ENCODE assay signal across 12 cellular contexts in the genomic region with DNA sequence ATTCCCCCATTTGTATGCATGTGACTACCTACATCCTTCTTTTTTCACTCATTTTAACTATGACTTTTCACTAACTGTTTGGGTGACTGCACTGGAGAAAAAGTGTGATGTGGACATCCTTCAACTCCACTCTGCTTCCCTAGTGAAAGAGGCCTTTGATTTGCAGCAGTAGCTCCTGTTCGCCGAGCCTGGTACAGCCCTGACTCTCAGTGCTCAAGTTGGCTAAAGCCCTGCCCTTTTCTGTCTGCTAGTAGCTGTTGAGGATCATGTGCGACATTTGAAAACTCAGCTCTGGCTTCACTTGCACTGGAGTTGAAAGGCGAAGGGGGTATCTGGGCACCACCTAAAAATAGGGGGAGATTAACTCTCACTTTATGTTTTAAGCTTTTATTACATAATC.
"Had no signal": no experiment of that assay in that cellular context is flagged by ENCODE, and none has a peak within 500 bp of the region (broad histone marks: within the 10 kb centered on the region; RNA-seq: fewer than 3 reads in every experiment).

No MANE protein-coding gene starts in this region.

- DNase-seq: activated CD4-positive, alpha-beta T cell treated with anti-CD3 and anti-CD28 coated beads, Interleukin-2, amount 50 U/mL, for 4 hours; activated effector memory CD4-positive, alpha-beta T cell treated with anti-CD3 and anti-CD28 coated beads, Interleukin-2, amount 50 U/mL, for 16 hours; activated T-cell treated with anti-CD3 and anti-CD28 coated beads, Interleukin-2, amount 50 U/mL, for 1 hour; cortex of kidney; effector memory CD8-positive, alpha-beta T cell; stimulated activated CD4-positive, alpha-beta T cell treated with anti-CD3 and anti-CD28 coated beads, Interleukin-4, amount 100 ng/mL, for 1 hour; stimulated activated CD8-positive, alpha-beta memory T cell treated with anti-CD3 and anti-CD28 coated beads, Interleukin-4, amount 100 ng/mL, for 48 hours had no signal

- H3K9me3 ChIP-seq: tibial nerve had no signal

- H3K4me1 ChIP-seq: neural progenitor cell had no signal

- H3K27me3 ChIP-seq: neural progenitor cell, tibial nerve had no signal

- H3K4me3 ChIP-seq: neural progenitor cell, tibial nerve had no signal

- H3K27ac ChIP-seq: epithelial cell of prostate, neural progenitor cell had no signal

- ATAC-seq: activated CD4-positive, CD25-positive, alpha-beta regulatory T cell treated with anti-CD3 and anti-CD28 coated beads, Interleukin-2, amount 50 U/mL, for 24 hours; effector memory CD8-positive, alpha-beta T cell; sciatic nerve had no signal

- H3K36me3 ChIP-seq: neural progenitor cell, tibial nerve had no signal
